ENCODE assay signal across 22 cellular contexts in genomic region chr3:183226333-183226732, GRCh38.
"Had no signal": no experiment of that assay in that cellular context is flagged by ENCODE, and none has a peak within 500 bp of the region (broad histone marks: within the 10 kb centered on the region; RNA-seq: fewer than 3 reads in every experiment).

No MANE protein-coding gene starts in this region.

- H3K4me2 ChIP-seq: KMS-11, SK-N-SH had no signal

- DNase-seq: IMR-90, Kasumi-1, MM.1S, NCI-H1092 treated with DMSO at 0.1 percent for 48 hours, NCI-H1436, NCI-H187, NCI-H2029, NCI-H2081 treated with DMSO at 0.1 percent for 48 hours, NCI-H2171, NCI-H226, NCI-H446, NCI-H510A, NCI-H524 treated with DMSO at 0.1 percent for 48 hours, NCI-H69, NCI-H774, PC-3, SHP77, SK-N-SH, SW 1271 had no signal

- H3K9me3 ChIP-seq: SK-N-SH had no signal

- H3K9ac ChIP-seq: KMS-11, SK-N-SH had no signal

- ATAC-seq: Panc1, PC-3 had no signal

- H3K27ac ChIP-seq: KMS-11, RWPE1 had no signal
